ENCODE assay signal across 1 cellular context in genomic region chr6:43086022-43086658, GRCh38.
TF ChIP-seq lines count a peak whose summit lies in the region.

No MANE protein-coding gene starts in this region.

TF ChIP-seq in GM23338, 12 proteins besides CTCF, POLR2A, EP300 and RAD21 (continued from another document):
- TF ChIP-seq ZNF462 (CRISPR knock-in tag; IDR thresholded peaks at IDR 0.05) (no peak), NANOG (IDR thresholded peaks at IDR 0.05; ENCODE audit: borderline replicate concordance) (no peak), JUNB (IDR thresholded peaks at IDR 0.05; ENCODE audit: unreplicated experiment) (no peak), ZNF331 (CRISPR knock-in tag; IDR thresholded peaks at IDR 0.05; ENCODE audit: low read depth) (no peak), ZNF114 (CRISPR knock-in tag; IDR thresholded peaks at IDR 0.05) (no peak), STAT1 (IDR thresholded peaks at IDR 0.05; ENCODE audit: unreplicated experiment) (no peak), REST (IDR thresholded peaks at IDR 0.05; ENCODE audit: unreplicated experiment) (no peak)
- TF ChIP-seq, protein P1, sequence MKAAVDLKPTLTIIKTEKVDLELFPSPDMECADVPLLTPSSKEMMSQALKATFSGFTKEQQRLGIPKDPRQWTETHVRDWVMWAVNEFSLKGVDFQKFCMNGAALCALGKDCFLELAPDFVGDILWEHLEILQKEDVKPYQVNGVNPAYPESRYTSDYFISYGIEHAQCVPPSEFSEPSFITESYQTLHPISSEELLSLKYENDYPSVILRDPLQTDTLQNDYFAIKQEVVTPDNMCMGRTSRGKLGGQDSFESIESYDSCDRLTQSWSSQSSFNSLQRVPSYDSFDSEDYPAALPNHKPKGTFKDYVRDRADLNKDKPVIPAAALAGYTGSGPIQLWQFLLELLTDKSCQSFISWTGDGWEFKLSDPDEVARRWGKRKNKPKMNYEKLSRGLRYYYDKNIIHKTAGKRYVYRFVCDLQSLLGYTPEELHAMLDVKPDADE (IDR thresholded peaks at IDR 0.05), result no peak
